19 cellular contexts compared by ENCODE assay signal in genomic region chr11:114156766-114157165, GRCh38.
DNase-seq lines count a peak whose midpoint lies in the region; ATAC-seq, FAIRE-seq and TF ChIP-seq lines count a peak whose summit lies in the region.
"Had no signal": no experiment of that assay in that cellular context is flagged by ENCODE, and none has a peak within 500 bp of the region (broad histone marks: within the 10 kb centered on the region; RNA-seq: fewer than 3 reads in every experiment).

No MANE protein-coding gene starts in this region.

- TF ChIP-seq CTCF in right atrium auricular region (IDR thresholded peaks at IDR 0.05) (no peak), gastrocnemius medialis (IDR thresholded peaks at IDR 0.05 in 4 of 5, conservative IDR thresholded peaks at IDR 0.05 in 1 of 5) (no peak)

- in situ Hi-C loops in gastrocnemius medialis (cut with MboI; ENCODE audit: low sequenced_read_pairs in 4 of 4) = no loop called here

- no peaks in the 10 kb centered on the region for H3K9me3 ChIP-seq in right atrium auricular region
- no peaks in the 10 kb centered on the region for H3K9me3 ChIP-seq in gastrocnemius medialis
- H3K9me3 ChIP-seq: Caco-2, left lung had no signal

- H3K27ac ChIP-seq in right atrium auricular region (peak overlapping the region; percentile 99), gastrocnemius medialis (peak overlapping the region; percentile 94 to 99 (median 96))

- peak overlapping the region in 1 of 5 donors; percentile 14 for H3K4me3 Mint-ChIP-seq in immature natural killer cell
- H3K4me3 Mint-ChIP-seq: nephron had no signal

- no peaks in the 10 kb centered on the region for H3K9me3 Mint-ChIP-seq in immature natural killer cell
- H3K9me3 Mint-ChIP-seq: nephron had no signal

- no peaks in the 10 kb centered on the region for H3K27me3 ChIP-seq in right atrium auricular region
- no peaks in the 10 kb centered on the region for H3K27me3 ChIP-seq in gastrocnemius medialis
- H3K27me3 ChIP-seq: left lung had no signal

- H3K36me3 Mint-ChIP-seq in immature natural killer cell = peaks cover 11 to 22% (median 12%) of the 10 kb centered on the region in 3 donors
- H3K36me3 Mint-ChIP-seq: activated naive CD4-positive, alpha-beta T cell treated with anti-CD3 and anti-CD28 coated beads, Interleukin-2, amount 50 U/mL, for 72 hours had no signal

- no peak for FAIRE-seq in RCC 7860 (lab: Jason Lieb, UNC)
- FAIRE-seq: GM12892 had no signal

- ATAC-seq in left ventricle myocardium superior (no peak), gastrocnemius medialis (no peak)
- ATAC-seq: activated naive CD4-positive, alpha-beta T cell treated with anti-CD3 and anti-CD28 coated beads, Interleukin-2, amount 50 U/mL, for 72 hours; left lung had no signal

- TF ChIP-seq POLR2A in gastrocnemius medialis (IDR thresholded peaks at IDR 0.05) = no peak

- H3K4me3 ChIP-seq in right atrium auricular region (no peak overlapping the region), gastrocnemius medialis (peak overlapping the region in 2 of 4 donors; percentile 4 to 59)
- H3K4me3 ChIP-seq: left lung had no signal

- H3K4me1 ChIP-seq in right atrium auricular region = peaks cover 0 to 98% of the 10 kb centered on the region in 2 donors
- peaks cover 81 to 93% of the 10 kb centered on the region in 2 donors for H3K4me1 ChIP-seq in gastrocnemius medialis
- H3K4me1 ChIP-seq: Caco-2 had no signal

- DNase-seq in right atrium auricular region (ENCODE audit: low spot score) = no peak
- DNase-seq in left ventricle myocardium superior = no peak
- DNase-seq in immature natural killer cell = no peak
- DNase-seq in gastrocnemius medialis = peak in 1 of 2 donors; percentile 42
- DNase-seq in germinal center (ENCODE audit: low spot score) = no peak
- DNase-seq in SHP77 treated with DMSO at 0.1 percent for 48 hours (lab: John Stamatoyannopoulos, UW) = no peak
- no peak for DNase-seq in RCC 7860 (ENCODE audit: low spot score)
- DNase-seq in stimulated activated CD4-positive, alpha-beta T cell treated with anti-CD3 and anti-CD28 coated beads, Interleukin-2, amount 100 ng/mL, for 24 hours = no peak
- DNase-seq: activated CD4-positive, alpha-beta T cell treated with anti-CD3 and anti-CD28 coated beads, Interleukin-2, amount 50 U/mL, for 1 hour; activated T-cell treated with anti-CD3 and anti-CD28 coated beads, Interleukin-2, amount 50 U/mL, for 1 hour; Caco-2; central memory CD4-positive, alpha-beta T cell; GDM1; left lung; NCI-H69; retina had no signal

- peaks cover 8 to 11% (median 9%) of the 10 kb centered on the region in 3 donors for H3K27me3 Mint-ChIP-seq in immature natural killer cell (ENCODE audit: low read depth in 3 of 3)

- H3K36me3 ChIP-seq in right atrium auricular region (peaks cover 33% of the 10 kb centered on the region), gastrocnemius medialis (peaks cover 0 to 30% of the 10 kb centered on the region in 2 donors)

- H3K4me1 Mint-ChIP-seq in immature natural killer cell = peaks cover 81 to 99% of the 10 kb centered on the region in 2 donors

- intact Hi-C loops in left ventricle myocardium superior (cut with micrococcal nuclease) = no loop called here
- intact Hi-C loops in gastrocnemius medialis (cut with DNase I; ENCODE audit: low total_unique reads) = no loop called here

- H3K27ac Mint-ChIP-seq in immature natural killer cell = peak overlapping the region in 4 of 6 donors; percentile 49 to 86 (median 50)
- H3K27ac Mint-ChIP-seq: activated naive CD4-positive, alpha-beta T cell treated with anti-CD3 and anti-CD28 coated beads, Interleukin-2, amount 50 U/mL, for 72 hours; nephron had no signal
